In genomic region chr17:46742539-46743270, GRCh38 we compare ENCODE assay signal across 10 cellular contexts.
A peak's percentile ranks its signal among the peaks of the same experiment; 100 is the strongest.
DNase-seq lines count a peak whose midpoint lies in the region; FAIRE-seq and TF ChIP-seq lines count a peak whose summit lies in the region.
"Had no signal": no experiment of that assay in that cellular context is flagged by ENCODE, and none has a peak within 500 bp of the region (broad histone marks: within the 10 kb centered on the region; RNA-seq: fewer than 3 reads in every experiment).

No MANE protein-coding gene starts in this region.

- no peak overlapping the region for H2BK120ac ChIP-seq in H1 (replicated peaks; ENCODE audit: low read depth, low read length)

- no peak for TF ChIP-seq EP300 in H1 (IDR thresholded peaks at IDR 0.05; ENCODE audit: borderline replicate concordance in 1 of 2, low read depth in 2 of 2, low read length in 2 of 2)

- H3K27me3 ChIP-seq in H1 (replicated peaks in 1 of 4; ENCODE audit: control insufficient read depth in 3 of 4, extremely low read depth in 1 of 4, insufficient read depth in 3 of 4, low read length in 3 of 4), result peaks cover 0 to 4% (median 0%) of the 10 kb centered on the region in 4 experiments; a peak in 2 of 7 replicates

- no peak overlapping the region for H2BK15ac ChIP-seq in H1 (ENCODE audit: low read length)

- H3K4ac ChIP-seq in H1 (replicated peaks; ENCODE audit: insufficient read length, low read depth, low read length), result no peak overlapping the region

- H3K4me2 ChIP-seq in H1 (ENCODE audit: insufficient read depth in 1 of 2, low read depth in 2 of 2, low read length in 2 of 2), result no peak overlapping the region

- no peak overlapping the region for H2BK5ac ChIP-seq in H1 (ENCODE audit: low read depth, low read length)

- no peak overlapping the region for H3K56ac ChIP-seq in H1 (replicated peaks; ENCODE audit: insufficient read length, low read depth, low read length)

- H4K20me1 ChIP-seq in H1 (replicated peaks in 1 of 2; ENCODE audit: control insufficient read depth in 1 of 2, insufficient read depth in 2 of 2, low read length in 2 of 2), result no peaks in the 10 kb centered on the region

- POLR2A ChIA-PET in H1 (lab: Charles Lee; ENCODE audit: partially characterized antibody), result interaction anchor here (0.6 kb wide), 1 partner anchor 10 kb away, joined by 3 read pairs; no protein-coding TSS in a partner anchor

- H4K8ac ChIP-seq in H1 (ENCODE audit: extremely low read depth, insufficient read depth, low read length), result no peak overlapping the region

- H3K9ac ChIP-seq in H1 (replicated peaks in 1 of 4; ENCODE audit: extremely low read depth in 1 of 4, low read depth in 3 of 4, low read length in 3 of 4), result no peak overlapping the region

- no peak for FAIRE-seq in H1 (lab: Jason Lieb, UNC)

- H3K9me3 ChIP-seq in H1 (ENCODE audit: insufficient read depth in 2 of 2, low read depth in 1 of 2, low read length in 1 of 2), result no peaks in the 10 kb centered on the region

- no peak overlapping the region for H3K4me3 ChIP-seq in H1 (ENCODE audit: extremely low read depth in 1 of 4, insufficient read depth in 2 of 4, low read depth in 3 of 4, low read length in 4 of 4)

- no peak overlapping the region for H2BK20ac ChIP-seq in H1 (ENCODE audit: low read length)

- no peak overlapping the region for H2BK12ac ChIP-seq in H1 (ENCODE audit: low read depth, low read length)

- no peak overlapping the region for H3K18ac ChIP-seq in H1 (ENCODE audit: extremely low read depth, low read length)

- H2AFZ ChIP-seq in H1 (ENCODE audit: low read length), result no peak overlapping the region

- no peak overlapping the region for H4K5ac ChIP-seq in H1 (ENCODE audit: insufficient read length, low read depth, low read length)

- H3K23ac ChIP-seq in H1 (ENCODE audit: insufficient read length), result no peak overlapping the region

- WGBS in H1 (ENCODE audit: extremely low coverage in 1 of 2, insufficient coverage in 1 of 2, insufficient read length in 1 of 2, insufficient replicate concordance in 2 of 2, low coverage in 1 of 2, low lambda C conversion rate in 2 of 2, missing lambda C conversion rate in 1 of 2), 2 experiments, result 82% methylated on average over 7 of the region's 7 CpGs; no CpG with 5 or more reads in 1 of the 2 experiments

- peaks cover 0 to 3% (median 0%) of the 10 kb centered on the region in 4 experiments; a peak in 1 of 7 replicates for H3K4me1 ChIP-seq in H1 (replicated peaks in 1 of 4; ENCODE audit: control insufficient read depth in 3 of 4, insufficient read depth in 4 of 4, low read length in 3 of 4)

- no peaks in the 10 kb centered on the region for H3K36me3 ChIP-seq in H1 (ENCODE audit: control insufficient read depth in 2 of 4, insufficient read depth in 4 of 4, low read length in 3 of 4)

- TF ChIP-seq POLR2A in H1 (IDR thresholded peaks at IDR 0.05; ENCODE audit: control extremely low read depth in 1 of 2, low read depth in 2 of 2, low read length in 2 of 2), result no peak

- CTCF ChIA-PET in H1 (lab: Charles Lee; ENCODE audit: partially characterized antibody), result interaction anchor here (0.7 to 1.9 kb wide), 6 partner anchors 16 to 93 kb away, joined by 3 to 6 read pairs (median 3); no protein-coding TSS in a partner anchor

- H3K79me2 ChIP-seq in H1 (ENCODE audit: control insufficient read depth in 1 of 2, insufficient read depth in 2 of 2, low read length in 2 of 2), result no peaks in the 10 kb centered on the region

- H3K27ac ChIP-seq in H1 (ENCODE audit: low read depth, low read length), result no peak overlapping the region

- no peaks in the 10 kb centered on the region for H3K79me1 ChIP-seq in H1 (ENCODE audit: low read depth, low read length)

- no peak overlapping the region for H4K91ac ChIP-seq in H1 (replicated peaks; ENCODE audit: insufficient read length, low read length)

- H3K23me2 ChIP-seq in H1 (ENCODE audit: low read depth, low read length), result no peaks in the 10 kb centered on the region

- H2AK5ac ChIP-seq in H1 (ENCODE audit: low read depth, low read length), result 0 out of 2 replicates have a peak overlapping the region, but pooled peaks have one; percentile 82

- no peak overlapping the region for H3K14ac ChIP-seq in H1 (ENCODE audit: insufficient read length)

- peak; percentile 0 for DNase-seq in NCI-H2029 (lab: John Stamatoyannopoulos, UW)
- DNase-seq in NCI-H2029 treated with DMSO at 0.1 percent for 48 hours (lab: John Stamatoyannopoulos, UW), result no peak
- DNase-seq in NCI-H226, result peak; percentile 95
- no peak for DNase-seq in H1 (ENCODE audit: low read depth in 1 of 2, low spot score in 2 of 2)
- peak; percentile 22 for DNase-seq in pons (ENCODE audit: low spot score)
- DNase-seq in SK-N-DZ (ENCODE audit: low spot score), result no peak
- no peak for DNase-seq in cerebellar nuclear complex (lab: John Stamatoyannopoulos, UW)
- DNase-seq in D341Med (ENCODE audit: low spot score), result no peak
- DNase-seq: AML-193, midbrain had no signal

- no peak for TF ChIP-seq RAD21 in H1 (IDR thresholded peaks at IDR 0.05 in 1 of 2, conservative IDR thresholded peaks at IDR 0.05 in 1 of 2; ENCODE audit: low read depth in 2 of 2, low read length in 2 of 2)

- no peak for TF ChIP-seq CTCF in H1 (IDR thresholded peaks at IDR 0.05; ENCODE audit: control extremely low read depth in 1 of 3, insufficient read depth in 1 of 3, low read depth in 1 of 3, low read length in 3 of 3)

TF ChIP-seq in H1, 55 proteins besides CTCF, POLR2A, EP300 and RAD21:
- TF ChIP-seq EZH2 (IDR thresholded peaks at IDR 0.05; ENCODE audit: low read depth, low read length, severe bottlenecking) (no peak), CHD2 (IDR thresholded peaks at IDR 0.05; ENCODE audit: low read length) (no peak)
TF ChIP-seq in H1: peak in this region for 0.

Comparison
In these comparisons a context has a peak if more than half of its experiments do, and no peak if none do; other contexts are left out.
1. DNase-seq: peak in NCI-H2029 (single experiment), NCI-H226 (single experiment) and pons (single experiment); none in NCI-H2029 treated with DMSO at 0.1 percent for 48 hours (single experiment), H1 (0 of 2), SK-N-DZ (single experiment), cerebellar nuclear complex (0 of 2) and D341Med (single experiment).